14 cellular contexts compared by ENCODE assay signal in the genomic region with DNA sequence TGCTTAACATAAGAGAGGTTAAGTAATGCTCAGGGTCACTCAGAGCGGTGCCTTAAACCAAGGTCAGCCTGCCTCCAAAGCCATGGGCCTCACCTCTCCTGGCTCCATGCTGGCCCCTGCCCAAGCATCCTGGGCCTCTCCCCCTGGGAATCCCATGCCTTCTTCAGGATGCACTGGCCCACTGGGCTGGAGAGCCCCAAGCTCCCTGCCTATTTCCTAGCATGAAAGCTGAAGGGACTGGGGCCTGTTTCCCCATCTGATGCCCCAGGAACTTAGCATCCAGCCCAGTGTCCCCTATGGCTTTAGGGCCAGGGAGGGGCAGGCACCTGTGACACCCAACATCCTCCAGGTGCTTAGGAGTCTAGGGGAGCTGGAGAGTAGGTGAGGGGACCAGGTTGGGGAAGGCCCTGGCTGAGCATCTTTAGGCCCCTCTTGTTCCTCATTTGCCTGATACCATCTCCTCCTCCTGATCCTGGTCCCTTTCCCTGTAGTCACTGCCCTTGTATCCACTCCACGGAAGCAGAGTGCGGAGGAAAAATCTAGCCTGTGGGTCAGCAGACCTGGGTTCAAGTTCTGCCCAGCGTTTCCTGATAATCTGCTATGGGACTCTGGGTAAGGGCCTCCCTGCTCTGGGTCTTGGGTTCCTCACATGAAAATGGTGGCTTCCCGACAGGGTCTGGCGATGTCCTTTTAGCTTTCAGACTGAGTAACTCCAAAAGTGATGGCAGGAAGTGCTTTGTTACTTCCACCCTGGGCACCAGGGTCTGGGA. TPM values are rescaled to one million over a fixed set of nuclear protein-coding genes. Genes with fewer than 3 reads are reported as not detected.
A peak's percentile ranks its signal among the peaks of the same experiment; 100 is the strongest.
DNase-seq lines count a peak whose midpoint lies in the region; ATAC-seq and TF ChIP-seq lines count a peak whose summit lies in the region.
"Had no signal": no experiment of that assay in that cellular context is flagged by ENCODE, and none has a peak within 500 bp of the region (broad histone marks: within the 10 kb centered on the region; RNA-seq: fewer than 3 reads in every experiment).

No MANE protein-coding gene starts in this region.

- H3K27me3 ChIP-seq in Panc1 (ENCODE audit: control insufficient read depth, insufficient read depth, low read length) (no peaks in the 10 kb centered on the region), fibroblast of lung (ENCODE audit: control insufficient read depth, insufficient read depth, low read length) (no peaks in the 10 kb centered on the region), psoas muscle (ENCODE audit: insufficient read depth in 3 of 3, low read length in 2 of 3) (no peaks in the 10 kb centered on the region)

- H3K4me3 ChIP-seq in Panc1 (ENCODE audit: low read depth in 2 of 2, low read length in 2 of 2) (no peak overlapping the region), fibroblast of lung (replicated peaks in 1 of 4; ENCODE audit: control extremely low read depth in 1 of 4, insufficient read depth in 1 of 4, low read depth in 3 of 4, low read length in 4 of 4) (no peak overlapping the region), psoas muscle (no peak overlapping the region)

- peaks cover 66% of the 10 kb centered on the region for H3K4me1 ChIP-seq in Panc1 (ENCODE audit: control insufficient read depth, insufficient read depth, low read length)
- peaks cover 40% of the 10 kb centered on the region for H3K4me1 ChIP-seq in fibroblast of lung (ENCODE audit: control insufficient read depth, extremely low read depth, insufficient read depth, low read length)
- peaks cover 3% of the 10 kb centered on the region for H3K4me1 ChIP-seq in psoas muscle

- no peak overlapping the region for H3K4me3 Mint-ChIP-seq in CD14-positive monocyte
- H3K4me3 Mint-ChIP-seq: CD8-positive, alpha-beta T cell; immature natural killer cell had no signal

- peaks cover 2% of the 10 kb centered on the region; the same call in 1 of the 2 replicates for H3K36me3 ChIP-seq in Panc1 (ENCODE audit: control insufficient read depth, insufficient read depth, low read length)
- peaks cover 6% of the 10 kb centered on the region for H3K36me3 ChIP-seq in fibroblast of lung (ENCODE audit: control insufficient read depth, insufficient read depth, low read length)
- no peaks in the 10 kb centered on the region for H3K36me3 ChIP-seq in psoas muscle (ENCODE audit: insufficient read depth in 1 of 2, low read depth in 1 of 2)

- H3K27me3 Mint-ChIP-seq in CD14-positive monocyte (ENCODE audit: low read depth in 3 of 3), result peaks cover 0 to 3% (median 0%) of the 10 kb centered on the region in 3 donors

- H2AFZ ChIP-seq in fibroblast of lung (ENCODE audit: low read length), result no peak overlapping the region

- intact Hi-C loops in CD14-positive monocyte (cut with micrococcal nuclease), result no loop called here
- intact Hi-C loops in Panc1 (cut with micrococcal nuclease; ENCODE audit: unreplicated experiment), result no loop called here
- intact Hi-C loops in psoas muscle (cut with DNase I), result no loop called here

- no TSS peak for BruUV-seq in Panc1 (replicated peaks; lab: Mats Ljungman, UMichigan)

- H3K4me1 Mint-ChIP-seq in CD14-positive monocyte, result no peaks in the 10 kb centered on the region

- H3K9me3 Mint-ChIP-seq in CD14-positive monocyte, result peaks cover 0 to 2% (median 0%) of the 10 kb centered on the region in 7 donors
- H3K9me3 Mint-ChIP-seq: CD8-positive, alpha-beta T cell; immature natural killer cell had no signal

- H3K27ac Mint-ChIP-seq in CD14-positive monocyte, result peak overlapping the region in 5 of 7 donors; percentile 6 to 69 (median 25)
- H3K27ac Mint-ChIP-seq: CD8-positive, alpha-beta T cell had no signal

- H4K20me1 ChIP-seq in fibroblast of lung (ENCODE audit: control insufficient read depth, extremely low read depth, insufficient read depth, low read length), result no peaks in the 10 kb centered on the region

- CTCF ChIA-PET in Panc1 (lab: Charles Lee), result no interaction called here

- in situ Hi-C loops in Panc1 (cut with HindIII; ENCODE audit: low pct_unique_long_range_greater_than_20kb, low sequenced_read_pairs), result no loop called here

- peaks cover 72 to 90% of the 10 kb centered on the region in 2 donors for H3K36me3 Mint-ChIP-seq in CD14-positive monocyte

- peaks cover 23% of the 10 kb centered on the region for H3K79me2 ChIP-seq in fibroblast of lung (ENCODE audit: control insufficient read depth, insufficient read depth, low read length)

- H3K9ac ChIP-seq in fibroblast of lung (ENCODE audit: insufficient read depth, low read length), result no peak overlapping the region

- POLR2A ChIA-PET in Panc1 (lab: Charles Lee), result no interaction called here

- H3K27ac ChIP-seq in Panc1 (ENCODE audit: low read length) (peak overlapping the region; percentile 87), fibroblast of lung (ENCODE audit: insufficient read depth, low read length) (peak overlapping the region; percentile 91), psoas muscle (peak overlapping the region; percentile 57)

- WGBS in psoas muscle, 3 donors, result 80 to 90% (median 85%) methylated on average over 6 of the region's 6 CpGs

- ATAC-seq in Panc1 (no peak), psoas muscle (no peak), GM21786 (IDR thresholded peaks at IDR 0.05; ENCODE audit: unreplicated experiment) (no peak)
- ATAC-seq: CD8-positive, alpha-beta T cell had no signal

- TF ChIP-seq CTCF in CD14-positive monocyte (IDR thresholded peaks at IDR 0.05) (no peak), Panc1 (IDR thresholded peaks at IDR 0.05) (no peak), fibroblast of lung (conservative IDR thresholded peaks at IDR 0.05 in 1 of 2, IDR thresholded peaks at IDR 0.05 in 1 of 2; ENCODE audit: low read depth in 1 of 2, low read length in 2 of 2) (no peak), psoas muscle (IDR thresholded peaks at IDR 0.05) (no peak)

- H3K9me3 ChIP-seq in Panc1 (ENCODE audit: control insufficient read depth, insufficient read depth, low read depth, low read length) (no peaks in the 10 kb centered on the region), fibroblast of lung (ENCODE audit: control insufficient read depth, insufficient read depth, low read depth, low read length) (no peaks in the 10 kb centered on the region), psoas muscle (no peaks in the 10 kb centered on the region)

- DNase-seq in CD14-positive monocyte (ENCODE audit: low spot score) (no peak), Panc1 (ENCODE audit: low read depth, low spot score) (no peak), fibroblast of lung (ENCODE audit: low read depth in 2 of 2) (no peak), psoas muscle (no peak), NCI-H2107 treated with DMSO at 0.1 percent for 48 hours (lab: John Stamatoyannopoulos, UW; ENCODE audit: unreplicated experiment) (no peak), NCI-H128 (lab: John Stamatoyannopoulos, UW; ENCODE audit: unreplicated experiment) (no peak)
- DNase-seq in stimulated activated CD4-positive, alpha-beta T cell treated with anti-CD3 and anti-CD28 coated beads, Interleukin-15, amount 100 ng/mL, for 24 hours, result no peak
- DNase-seq: activated CD8-positive, alpha-beta memory T cell treated with anti-CD3 and anti-CD28 coated beads for 24 hours; CD8-positive, alpha-beta T cell; immature natural killer cell; NCI-H1436; posterior cingulate gyrus; T-helper 9 cell had no signal

- H3K4me2 ChIP-seq in fibroblast of lung (ENCODE audit: extremely low read depth, insufficient read depth, low read length), result peak overlapping the region; percentile 13

RNA-seq across cellular contexts. Expression of a gene that starts 28.6 kb away (rescaled TPM):
- polyA plus RNA-seq in CD14-positive monocyte (10 to 100 TPM; 14.2 to 16.0 TPM), fibroblast of lung (19.3 and 37.0 TPM in 2 replicates), psoas muscle (1 to 10 TPM; 1.7 to 4.8 (median 2.2) TPM)
- total RNA-seq in Panc1 (2021; ENCODE audit: unreplicated experiment) (43.2 TPM), fibroblast of lung (9.5 and 22.0 TPM in 2 replicates), psoas muscle (1 to 10 TPM; 5.3 to 9.6 (median 6.3) TPM)
- polyA plus RNA-seq in Panc1 (2012; ENCODE audit: insufficient read length), result 33.9 TPM
- polyA plus RNA-seq in fibroblast of lung (2012), result 18.3 and 34.2 TPM in 2 replicates
- 30.0 and 48.4 TPM in 2 replicates for polyA minus RNA-seq in fibroblast of lung (ENCODE audit: low replicate concordance)

RNA-seq across cellular contexts. Expression of a gene that starts 49.9 kb away (rescaled TPM):
- not detected for polyA plus RNA-seq in CD14-positive monocyte
- total RNA-seq in Panc1 (2021; ENCODE audit: unreplicated experiment), result 2.1 TPM
- 1.6 TPM for polyA plus RNA-seq in Panc1 (2012; ENCODE audit: insufficient read length)
- 0.26 and 0.66 TPM in 2 replicates for total RNA-seq in fibroblast of lung
- polyA plus RNA-seq in fibroblast of lung, result 0.21 and 0.43 TPM in 2 replicates
- 0.30 and 0.35 TPM in 2 replicates for polyA plus RNA-seq in fibroblast of lung (2012)
- 0.04 and 0.20 TPM in 2 replicates for polyA minus RNA-seq in fibroblast of lung (ENCODE audit: low replicate concordance)
- total RNA-seq in psoas muscle, result under 1 TPM; 0.15 to 0.47 (median 0.29) TPM
- polyA plus RNA-seq in psoas muscle, result under 1 TPM; 0.10 to 0.29 (median 0.13) TPM
